ENCODE assay signal across 14 cellular contexts in genomic region chr1:188128761-188129160, GRCh38.
DNase-seq lines count a peak whose midpoint lies in the region; ATAC-seq, FAIRE-seq and TF ChIP-seq lines count a peak whose summit lies in the region.
"Had no signal": no experiment of that assay in that cellular context is flagged by ENCODE, and none has a peak within 500 bp of the region (broad histone marks: within the 10 kb centered on the region; RNA-seq: fewer than 3 reads in every experiment).

No MANE protein-coding gene starts in this region.

- intact Hi-C loops in activated T-helper 2 cell treated with anti-CD3 and anti-CD28 coated beads, Interferon-gamma antibody, Interleukin-2, Interleukin-4, amounts not matched to agents 10 μg/mL and 5 μg/mL and 100 μg/mL, durations not matched to agents 14 hours and 24 hours and 36 hours (cut with micrococcal nuclease): no loop called here

- no peak for ATAC-seq in HG03280 (IDR thresholded peaks at IDR 0.05; ENCODE audit: unreplicated experiment)
- ATAC-seq in GM18520 (IDR thresholded peaks at IDR 0.05; ENCODE audit: unreplicated experiment): no peak
- ATAC-seq: activated CD8-positive, alpha-beta T cell treated with anti-CD3 and anti-CD28 coated beads for 36 hours had no signal

- FAIRE-seq in bronchial epithelial cell (lab: Jason Lieb, UNC): no peak

- TF ChIP-seq CTCF in LNCaP clone FGC (IDR thresholded peaks at IDR 0.05; ENCODE audit: control insufficient read depth, extremely low read depth, insufficient read depth) (peak; percentile 53), bronchial epithelial cell (IDR thresholded peaks at IDR 0.05; ENCODE audit: insufficient read depth, low read length, severe bottlenecking) (peak; percentile 20)

- no peaks in the 10 kb centered on the region for H3K36me3 ChIP-seq in bronchial epithelial cell (ENCODE audit: control insufficient read depth, insufficient read depth, low read length)
- H3K36me3 ChIP-seq: upper lobe of left lung had no signal

- peaks cover 8% of the 10 kb centered on the region for H3K9me3 Mint-ChIP-seq in activated T-helper 2 cell treated with anti-CD3 and anti-CD28 coated beads, Interferon-gamma antibody, Interleukin-2, Interleukin-4, amounts not matched to agents 10 μg/mL and 5 μg/mL and 100 μg/mL, durations not matched to agents 14 hours and 24 hours and 36 hours
- H3K9me3 Mint-ChIP-seq: activated naive CD4-positive, alpha-beta T cell treated with anti-CD3 and anti-CD28 coated beads, Interleukin-2, amount 50 U/mL, for 24 hours had no signal

- H3K27me3 ChIP-seq in bronchial epithelial cell (ENCODE audit: control insufficient read depth, insufficient read depth, low read length): no peaks in the 10 kb centered on the region
- H3K27me3 ChIP-seq: dorsolateral prefrontal cortex, upper lobe of left lung had no signal

- no peaks in the 10 kb centered on the region for H3K4me1 Mint-ChIP-seq in activated T-helper 2 cell treated with anti-CD3 and anti-CD28 coated beads, Interferon-gamma antibody, Interleukin-2, Interleukin-4, amounts not matched to agents 10 μg/mL and 5 μg/mL and 100 μg/mL, durations not matched to agents 14 hours and 24 hours and 36 hours (ENCODE audit: low read depth)
- H3K4me1 Mint-ChIP-seq: activated naive CD4-positive, alpha-beta T cell treated with anti-CD3 and anti-CD28 coated beads, Interleukin-2, amount 50 U/mL, for 24 hours had no signal

- H3K27me3 Mint-ChIP-seq in activated T-helper 2 cell treated with anti-CD3 and anti-CD28 coated beads, Interferon-gamma antibody, Interleukin-2, Interleukin-4, amounts not matched to agents 10 μg/mL and 5 μg/mL and 100 μg/mL, durations not matched to agents 14 hours and 24 hours and 36 hours (ENCODE audit: low read depth): no peaks in the 10 kb centered on the region
- H3K27me3 Mint-ChIP-seq: activated CD8-positive, alpha-beta T cell treated with anti-CD3 and anti-CD28 coated beads for 36 hours; activated naive CD4-positive, alpha-beta T cell treated with anti-CD3 and anti-CD28 coated beads, Interleukin-2, amount 50 U/mL, for 24 hours had no signal

- DNase-seq in NCI-H2081 (lab: John Stamatoyannopoulos, UW) (peak; percentile 18 to 57), NCI-H2081 treated with DMSO at 0.1 percent for 48 hours (lab: John Stamatoyannopoulos, UW) (no peak), LNCaP clone FGC (ENCODE audit: low read depth) (peak; percentile 77), bronchial epithelial cell (ENCODE audit: low read depth) (peak; percentile 31), renal cortical epithelial cell (ENCODE audit: low read depth) (peak; percentile 4)
- DNase-seq in activated T-helper 2 cell treated with anti-CD3 and anti-CD28 coated beads, Interferon-gamma antibody, Interleukin-2, Interleukin-4, amounts not matched to agents 10 μg/mL and 5 μg/mL and 100 μg/mL, durations not matched to agents 14 hours and 24 hours and 36 hours (ENCODE audit: low spot score): no peak
- DNase-seq: activated CD8-positive, alpha-beta T cell treated with anti-CD3 and anti-CD28 coated beads for 36 hours; dorsolateral prefrontal cortex; NCI-H2029 treated with DMSO at 0.1 percent for 48 hours had no signal

- H3K4me3 ChIP-seq in LNCaP clone FGC (ENCODE audit: low read depth, low read length): no peak overlapping the region
- H3K4me3 ChIP-seq in bronchial epithelial cell (ENCODE audit: low read depth, low read length): no peak overlapping the region
- H3K4me3 ChIP-seq: dorsolateral prefrontal cortex, SK-N-MC, upper lobe of left lung had no signal

- no peak overlapping the region for H3K27ac Mint-ChIP-seq in activated T-helper 2 cell treated with anti-CD3 and anti-CD28 coated beads, Interferon-gamma antibody, Interleukin-2, Interleukin-4, amounts not matched to agents 10 μg/mL and 5 μg/mL and 100 μg/mL, durations not matched to agents 14 hours and 24 hours and 36 hours
- H3K27ac Mint-ChIP-seq: activated CD8-positive, alpha-beta T cell treated with anti-CD3 and anti-CD28 coated beads for 36 hours; activated naive CD4-positive, alpha-beta T cell treated with anti-CD3 and anti-CD28 coated beads, Interleukin-2, amount 50 U/mL, for 24 hours had no signal

- H3K36me3 Mint-ChIP-seq in activated T-helper 2 cell treated with anti-CD3 and anti-CD28 coated beads, Interferon-gamma antibody, Interleukin-2, Interleukin-4, amounts not matched to agents 10 μg/mL and 5 μg/mL and 100 μg/mL, durations not matched to agents 14 hours and 24 hours and 36 hours (ENCODE audit: low read depth): no peaks in the 10 kb centered on the region
- H3K36me3 Mint-ChIP-seq: activated naive CD4-positive, alpha-beta T cell treated with anti-CD3 and anti-CD28 coated beads, Interleukin-2, amount 50 U/mL, for 24 hours had no signal

- H3K4me3 Mint-ChIP-seq in activated T-helper 2 cell treated with anti-CD3 and anti-CD28 coated beads, Interferon-gamma antibody, Interleukin-2, Interleukin-4, amounts not matched to agents 10 μg/mL and 5 μg/mL and 100 μg/mL, durations not matched to agents 14 hours and 24 hours and 36 hours (ENCODE audit: low read depth): no peak overlapping the region
- H3K4me3 Mint-ChIP-seq: activated CD8-positive, alpha-beta T cell treated with anti-CD3 and anti-CD28 coated beads for 36 hours; activated naive CD4-positive, alpha-beta T cell treated with anti-CD3 and anti-CD28 coated beads, Interleukin-2, amount 50 U/mL, for 24 hours had no signal

Comparison
In these comparisons a context has a peak if more than half of its experiments do, and no peak if none do; other contexts are left out.
1. DNase-seq: peak in NCI-H2081 (2 of 2), LNCaP clone FGC (single experiment), bronchial epithelial cell (single experiment) and renal cortical epithelial cell (single experiment); none in NCI-H2081 treated with DMSO at 0.1 percent for 48 hours (single experiment) and activated T-helper 2 cell treated with anti-CD3 and anti-CD28 coated beads, Interferon-gamma antibody, Interleukin-2, Interleukin-4, amounts not matched to agents 10 μg/mL and 5 μg/mL and 100 μg/mL, durations not matched to agents 14 hours and 24 hours and 36 hours (single experiment).